15 cellular contexts compared by ENCODE assay signal in the genomic region with DNA sequence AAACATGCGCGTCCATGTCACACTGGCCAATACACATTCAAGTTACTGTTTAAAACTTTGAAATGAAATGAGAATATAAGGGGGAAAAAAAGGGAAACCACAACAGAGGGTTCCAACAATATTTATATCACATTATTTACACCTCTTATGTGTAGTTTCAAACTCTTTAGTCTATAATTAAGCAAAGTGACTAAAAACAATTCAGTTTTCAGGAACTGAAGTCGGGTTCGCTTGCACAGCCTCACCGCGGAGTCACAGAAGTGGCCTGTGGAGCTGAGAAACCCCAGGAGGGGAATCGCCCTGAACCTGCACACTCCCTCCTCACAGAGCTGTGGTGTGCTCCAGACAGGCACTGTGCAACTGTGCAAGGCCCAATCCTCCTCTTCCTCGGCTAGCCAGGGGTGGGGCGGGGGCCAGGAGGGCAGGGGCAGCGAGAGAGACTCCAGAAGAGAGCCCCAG.
DNase-seq lines count a peak whose midpoint lies in the region; ATAC-seq, FAIRE-seq and TF ChIP-seq lines count a peak whose summit lies in the region.
"Had no signal": no experiment of that assay in that cellular context is flagged by ENCODE, and none has a peak within 500 bp of the region (broad histone marks: within the 10 kb centered on the region; RNA-seq: fewer than 3 reads in every experiment).

No MANE protein-coding gene starts in this region.

- H3K4me1 ChIP-seq in HepG2 (ENCODE audit: insufficient read depth, low read length), result peaks cover 90% of the 10 kb centered on the region

- H4K20me1 ChIP-seq in HepG2 (ENCODE audit: insufficient read depth, low read length), result peaks cover 12% of the 10 kb centered on the region

- H3K4me3 Mint-ChIP-seq in T-helper 17 cell, result no peak overlapping the region

- CTCF ChIA-PET in HepG2 (lab: Yijun Ruan, JAX; ENCODE audit: low intra/inter-chr PET ratio, low total read pairs), result no interaction called here

- H3K4me3 ChIP-seq in HepG2 (replicated peaks in 1 of 3; ENCODE audit: insufficient read depth in 1 of 3, low read depth in 2 of 3, low read length in 3 of 3), result no peak overlapping the region
- H3K4me3 ChIP-seq: cardiac muscle cell, K562, SK-N-MC, thyroid gland had no signal

- no peaks in the 10 kb centered on the region for H3K9me3 ChIP-seq in T-helper 17 cell (ENCODE audit: control insufficient read depth, low read length, poor library complexity, severe bottlenecking)
- H3K9me3 ChIP-seq in HepG2 (ENCODE audit: low read length), result no peaks in the 10 kb centered on the region
- H3K9me3 ChIP-seq: thyroid gland had no signal

- H3K27me3 Mint-ChIP-seq in T-helper 17 cell, result no peaks in the 10 kb centered on the region

- H3K27ac ChIP-seq in HepG2 (ENCODE audit: extremely low read length, insufficient read depth, low read length), result no peak overlapping the region
- H3K27ac ChIP-seq: C4-2B, cardiac muscle cell, parathyroid adenoma, SK-N-MC had no signal

- no peak for TF ChIP-seq POLR2A in HepG2 (IDR thresholded peaks at IDR 0.05; ENCODE audit: insufficient read depth in 1 of 2, low read depth in 2 of 2, low read length in 2 of 2)

- no peak overlapping the region for H3K9ac ChIP-seq in HepG2 (ENCODE audit: insufficient read depth, low read depth, low read length)
- H3K9ac ChIP-seq: parathyroid adenoma had no signal

- no peak for TF ChIP-seq RAD21 in HepG2 (CRISPR knock-in tag; IDR thresholded peaks at IDR 0.05)

- H3K79me2 ChIP-seq in HepG2 (ENCODE audit: insufficient read depth, low read length), result peaks cover 90% of the 10 kb centered on the region

- POLR2A ChIA-PET in HepG2 (lab: Yijun Ruan, JAX), result no interaction called here

- ATAC-seq in GM18499 (IDR thresholded peaks at IDR 0.05; ENCODE audit: insufficient read depth, unreplicated experiment) (peak; percentile 56), GM19467 (IDR thresholded peaks at IDR 0.05; ENCODE audit: unreplicated experiment) (peak; percentile 63), HG02981 (IDR thresholded peaks at IDR 0.05; ENCODE audit: unreplicated experiment) (peak; percentile 59), T-helper 17 cell (no peak), HepG2 (no peak)
- ATAC-seq in activated naive CD4-positive, alpha-beta T cell treated with anti-CD3 and anti-CD28 coated beads, Interleukin-2, amount 50 U/mL, for 72 hours, result no peak
- ATAC-seq: K562 had no signal

- peaks cover 58% of the 10 kb centered on the region for H3K4me1 Mint-ChIP-seq in T-helper 17 cell

- no peak overlapping the region for H2AFZ ChIP-seq in HepG2 (ENCODE audit: low read length)
- H2AFZ ChIP-seq: parathyroid adenoma had no signal

- BruUV-seq in HepG2 (replicated peaks; lab: Mats Ljungman, UMichigan), result no TSS peak

- peaks cover 3 to 30% of the 10 kb centered on the region in 2 experiments for H3K36me3 ChIP-seq in HepG2 (replicated peaks in 1 of 2; ENCODE audit: control insufficient read depth in 1 of 2, insufficient read depth in 2 of 2, low read length in 2 of 2)
- H3K36me3 ChIP-seq: cardiac muscle cell, thyroid gland had no signal

- no peak for DNase-seq in T-helper 17 cell
- DNase-seq in T1000 (lab: John Stamatoyannopoulos, UW), result no peak
- no peak for DNase-seq in HCEC 1CT
- no peak for DNase-seq in HepG2 (ENCODE audit: low spot score)
- no peak for DNase-seq in activated naive CD4-positive, alpha-beta T cell treated with anti-CD3 and anti-CD28 coated beads, Interleukin-2, amount 50 U/mL, for 72 hours (ENCODE audit: low spot score in 2 of 2)
- DNase-seq: kidney glomerular epithelial cell, thyroid gland had no signal

- H3K27ac Mint-ChIP-seq in T-helper 17 cell, result peak overlapping the region; percentile 57
- H3K27ac Mint-ChIP-seq in activated naive CD4-positive, alpha-beta T cell treated with anti-CD3 and anti-CD28 coated beads, Interleukin-2, amount 50 U/mL, for 72 hours, result peak overlapping the region in 1 of 2 donors; percentile 65

- in situ Hi-C loops in HepG2 (cut with HindIII; ENCODE audit: extremely low pct_ligation_motif_present, low pct_unique_long_range_greater_than_20kb), result no loop called here

- H3K36me3 Mint-ChIP-seq in T-helper 17 cell (ENCODE audit: low read depth), result no peaks in the 10 kb centered on the region
- peaks cover 0 to 25% of the 10 kb centered on the region in 2 donors for H3K36me3 Mint-ChIP-seq in activated naive CD4-positive, alpha-beta T cell treated with anti-CD3 and anti-CD28 coated beads, Interleukin-2, amount 50 U/mL, for 72 hours

- TF ChIP-seq CTCF in HepG2 (CRISPR knock-in tag; IDR thresholded peaks at IDR 0.05), result no peak

- intact Hi-C loops in HepG2 (cut with micrococcal nuclease; ENCODE audit: unreplicated experiment), result no loop called here

- no peak overlapping the region for H3K4me2 ChIP-seq in HepG2 (ENCODE audit: low read depth, low read length)

- H3K27me3 ChIP-seq in HepG2 (ENCODE audit: control insufficient read depth in 1 of 2, insufficient read depth in 2 of 2, low read length in 2 of 2), result no peaks in the 10 kb centered on the region
- H3K27me3 ChIP-seq: cardiac muscle cell, thyroid gland had no signal

- H3K9me3 Mint-ChIP-seq in activated naive CD4-positive, alpha-beta T cell treated with anti-CD3 and anti-CD28 coated beads, Interleukin-2, amount 50 U/mL, for 72 hours, result no peaks in the 10 kb centered on the region

- TF ChIP-seq EP300 in HepG2 (IDR thresholded peaks at IDR 0.05; ENCODE audit: low read depth in 2 of 2, low read length in 2 of 2) (no peak), HepG2 (CRISPR knock-in tag; IDR thresholded peaks at IDR 0.05; ENCODE audit: borderline replicate concordance) (no peak)

- WGBS in HepG2 (ENCODE audit: low lambda C conversion rate), result 94% methylated on average over 10 of the region's 10 CpGs

- no peak for FAIRE-seq in HepG2 (lab: Jason Lieb, UNC)
- FAIRE-seq: K562 had no signal

TF ChIP-seq in HepG2, 621 proteins besides CTCF, POLR2A, EP300 and RAD21 (continues in another document):
- TF ChIP-seq KLF16 (CRISPR knock-in tag; IDR thresholded peaks at IDR 0.05), result no peak
- no peak for TF ChIP-seq MIER3 (CRISPR knock-in tag; IDR thresholded peaks at IDR 0.05; ENCODE audit: borderline replicate concordance)
- TF ChIP-seq PATZ1 (CRISPR knock-in tag; IDR thresholded peaks at IDR 0.05), result no peak
- TF ChIP-seq, protein P1, sequence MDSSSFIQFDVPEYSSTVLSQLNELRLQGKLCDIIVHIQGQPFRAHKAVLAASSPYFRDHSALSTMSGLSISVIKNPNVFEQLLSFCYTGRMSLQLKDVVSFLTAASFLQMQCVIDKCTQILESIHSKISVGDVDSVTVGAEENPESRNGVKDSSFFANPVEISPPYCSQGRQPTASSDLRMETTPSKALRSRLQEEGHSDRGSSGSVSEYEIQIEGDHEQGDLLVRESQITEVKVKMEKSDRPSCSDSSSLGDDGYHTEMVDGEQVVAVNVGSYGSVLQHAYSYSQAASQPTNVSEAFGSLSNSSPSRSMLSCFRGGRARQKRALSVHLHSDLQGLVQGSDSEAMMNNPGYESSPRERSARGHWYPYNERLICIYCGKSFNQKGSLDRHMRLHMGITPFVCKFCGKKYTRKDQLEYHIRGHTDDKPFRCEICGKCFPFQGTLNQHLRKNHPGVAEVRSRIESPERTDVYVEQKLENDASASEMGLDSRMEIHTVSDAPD (CRISPR knock-in tag; IDR thresholded peaks at IDR 0.05), result no peak
- no peak for TF ChIP-seq RBAK (CRISPR knock-in tag; IDR thresholded peaks at IDR 0.05)
- TF ChIP-seq MBNL3 (CRISPR knock-in tag; conservative IDR thresholded peaks at IDR 0.05), result no peak
- TF ChIP-seq CSRNP2 (CRISPR knock-in tag; conservative IDR thresholded peaks at IDR 0.05; ENCODE audit: low read depth), result no peak
- no peak for TF ChIP-seq ZNF724P (CRISPR knock-in tag; IDR thresholded peaks at IDR 0.05; ENCODE audit: borderline replicate concordance)
- TF ChIP-seq ZNF652 (CRISPR knock-in tag; IDR thresholded peaks at IDR 0.05; ENCODE audit: borderline replicate concordance, low read depth), result no peak
- TF ChIP-seq POLR2AphosphoS2 (IDR thresholded peaks at IDR 0.05; ENCODE audit: low read depth, low read length), result no peak
- TF ChIP-seq SIX1 (CRISPR knock-in tag; IDR thresholded peaks at IDR 0.05; ENCODE audit: borderline replicate concordance), result no peak
- TF ChIP-seq ZFP62 (CRISPR knock-in tag; IDR thresholded peaks at IDR 0.05), result no peak
- no peak for TF ChIP-seq ZNF549 (CRISPR knock-in tag; IDR thresholded peaks at IDR 0.05)
- no peak for TF ChIP-seq HNRNPLL (IDR thresholded peaks at IDR 0.05; ENCODE audit: low read depth, low read length, poor library complexity, severe bottlenecking)
- TF ChIP-seq ZNF34 (CRISPR knock-in tag; IDR thresholded peaks at IDR 0.05; ENCODE audit: borderline replicate concordance), result no peak

Comparison
In these comparisons a context has a peak if more than half of its experiments do, and no peak if none do; other contexts are left out.
1. ATAC-seq: peak in GM18499 (single experiment), GM19467 (single experiment) and HG02981 (single experiment); none in T-helper 17 cell (single experiment), HepG2 (single experiment) and activated naive CD4-positive, alpha-beta T cell treated with anti-CD3 and anti-CD28 coated beads, Interleukin-2, amount 50 U/mL, for 72 hours (0 of 2).